In the genomic region with DNA sequence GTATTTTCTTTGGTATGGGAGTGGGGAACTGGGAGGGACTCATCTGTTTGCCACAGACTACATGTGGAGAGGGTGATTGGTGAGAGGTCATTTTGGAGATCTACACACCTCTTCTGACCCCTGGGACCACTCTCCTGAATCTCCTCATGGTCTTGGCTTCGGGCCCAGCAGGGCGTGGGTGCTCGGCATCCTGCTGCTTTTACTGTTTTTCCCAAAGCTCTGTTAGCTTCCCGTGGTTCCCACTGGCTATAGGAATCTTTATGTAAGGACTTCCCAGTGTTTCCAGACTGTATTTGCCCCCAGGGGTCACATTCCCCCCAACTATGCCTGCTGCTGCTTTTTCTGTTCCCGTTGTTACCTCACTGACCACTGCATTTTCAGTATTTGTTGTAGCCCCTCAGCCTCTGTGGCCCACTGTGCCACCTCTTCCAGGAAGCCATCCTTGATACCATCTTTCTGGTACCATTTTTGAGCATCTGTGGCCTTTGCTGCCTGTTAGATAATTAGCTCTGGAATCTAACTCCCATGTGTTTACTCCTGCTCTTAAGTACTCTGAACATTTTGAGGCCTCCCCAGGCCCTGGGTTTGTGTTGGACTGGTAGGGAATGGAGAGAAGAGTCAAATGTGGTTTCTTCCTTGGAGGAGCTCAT, we compare ENCODE assay signal across 13 cellular contexts. TPM values are rescaled to one million over a fixed set of nuclear protein-coding genes. Genes with fewer than 3 reads are reported as not detected.
A peak's percentile ranks its signal among the peaks of the same experiment; 100 is the strongest.
DNase-seq lines count a peak whose midpoint lies in the region; ATAC-seq and FAIRE-seq lines count a peak whose summit lies in the region.
"Had no signal": no experiment of that assay in that cellular context is flagged by ENCODE, and none has a peak within 500 bp of the region (broad histone marks: within the 10 kb centered on the region; RNA-seq: fewer than 3 reads in every experiment).

No MANE protein-coding gene starts in this region.

- DNase-seq in left ventricle myocardium superior (peak; percentile 42), left cardiac atrium (no peak), brain pericyte (ENCODE audit: low read depth, low spot score) (peak; percentile 47), KBM-7 (no peak), HuH-7 (ENCODE audit: low spot score) (no peak), occipital lobe (lab: John Stamatoyannopoulos, UW) (no peak), HTR-8/SVneo (ENCODE audit: insufficient read length, low spot score) (no peak)
- DNase-seq in naive thymus-derived CD4-positive, alpha-beta T cell: no peak
- DNase-seq: body of pancreas; NCI-H1417; NCI-H748 treated with DMSO at 0.1 percent for 48 hours; stimulated activated CD4-positive, alpha-beta T cell treated with anti-CD3 and anti-CD28 coated beads, Interleukin-4, amount 100 ng/mL, for 4 hours had no signal

- peaks cover 75 to 100% (median 94%) of the 10 kb centered on the region in 7 donors for H3K4me1 Mint-ChIP-seq in naive thymus-derived CD4-positive, alpha-beta T cell

- H3K27me3 Mint-ChIP-seq in naive thymus-derived CD4-positive, alpha-beta T cell: no peaks in the 10 kb centered on the region

- peaks cover 96 to 97% of the 10 kb centered on the region in 2 donors for H3K4me1 ChIP-seq in naive thymus-derived CD4-positive, alpha-beta T cell (ENCODE audit: control insufficient read depth in 2 of 2, insufficient read depth in 2 of 2, low read length in 2 of 2)
- H3K4me1 ChIP-seq: pancreas had no signal

- H3K4me3 ChIP-seq in naive thymus-derived CD4-positive, alpha-beta T cell (ENCODE audit: low read length): no peak overlapping the region
- H3K4me3 ChIP-seq: body of pancreas, pancreas had no signal

- H3K27ac ChIP-seq in naive thymus-derived CD4-positive, alpha-beta T cell (ENCODE audit: low read depth, low read length): peak overlapping the region; percentile 91
- H3K27ac ChIP-seq: body of pancreas, pancreas had no signal

- peaks cover 0 to 4% (median 0%) of the 10 kb centered on the region in 11 donors for H3K9me3 Mint-ChIP-seq in naive thymus-derived CD4-positive, alpha-beta T cell

- intact Hi-C loops in left ventricle myocardium superior (cut with micrococcal nuclease) (no loop called here), left cardiac atrium (cut with DNase I) (no loop called here)
- intact Hi-C loops in naive thymus-derived CD4-positive, alpha-beta T cell (cut with micrococcal nuclease): loop anchor here in 1 of 2 donors (10.0 kb wide), 1 partner anchor 283 kb away; no protein-coding TSS in a partner anchor

- CTCF ChIA-PET in naive thymus-derived CD4-positive, alpha-beta T cell (lab: Charles Lee): interaction anchor here (1.6 to 13.2 kb wide), 2 partner anchors 12 to 21 kb away, joined by 5 to 236 read pairs; a partner anchor contains a TSS

- peak overlapping the region; percentile 76 to 100 (median 94) for H3K27ac Mint-ChIP-seq in naive thymus-derived CD4-positive, alpha-beta T cell

- H3K9me3 ChIP-seq in naive thymus-derived CD4-positive, alpha-beta T cell (ENCODE audit: control insufficient read depth in 2 of 3, low read length in 3 of 3): no peaks in the 10 kb centered on the region
- H3K9me3 ChIP-seq: body of pancreas, pancreas had no signal

- FAIRE-seq in HTR-8/SVneo (lab: Jason Lieb, UNC): no peak
- FAIRE-seq: pancreas had no signal

- H3K36me3 Mint-ChIP-seq in naive thymus-derived CD4-positive, alpha-beta T cell: peaks cover 0 to 49% (median 9%) of the 10 kb centered on the region in 5 donors

- POLR2A ChIA-PET in naive thymus-derived CD4-positive, alpha-beta T cell (lab: Charles Lee): interaction anchor here (0.6 to 30.3 kb wide), 4 partner anchors 12 to 174 kb away, joined by 3 to 604 read pairs (median 3); a partner anchor contains a TSS

- in situ Hi-C loops in KBM-7 (cut with MboI; ENCODE audit: low pct_unique_long_range_greater_than_20kb, low sequenced_read_pairs): no loop called here

- H3K27me3 ChIP-seq in naive thymus-derived CD4-positive, alpha-beta T cell (ENCODE audit: control insufficient read depth in 2 of 2, insufficient read depth in 2 of 2, low read length in 2 of 2): no peaks in the 10 kb centered on the region
- H3K27me3 ChIP-seq: body of pancreas, pancreas had no signal

- no peaks in the 10 kb centered on the region for H3K36me3 ChIP-seq in naive thymus-derived CD4-positive, alpha-beta T cell (ENCODE audit: control insufficient read depth in 2 of 3, insufficient read depth in 3 of 3, low read length in 3 of 3)
- H3K36me3 ChIP-seq: pancreas had no signal

- ATAC-seq in left ventricle myocardium superior (no peak), left cardiac atrium (no peak)
- no peak for ATAC-seq in naive thymus-derived CD4-positive, alpha-beta T cell
- ATAC-seq: body of pancreas, pancreas had no signal

- peak overlapping the region; percentile 54 to 96 (median 77) for H3K4me3 Mint-ChIP-seq in naive thymus-derived CD4-positive, alpha-beta T cell

RNA-seq across cellular contexts. Expression of a gene that starts 14.9 kb away (rescaled TPM):
- 56.5 TPM for total RNA-seq in left ventricle myocardium superior
- total RNA-seq in left cardiac atrium: 10 to 100 TPM; 40.0 to 64.8 TPM
- total RNA-seq in naive thymus-derived CD4-positive, alpha-beta T cell: 100 to 1,000 TPM; 343 to 559 (median 418) TPM
- 100 to 1,000 TPM in 1 of 2 donors, 10 to 100 TPM in 1; 36.9 to 105 TPM for polyA plus RNA-seq in naive thymus-derived CD4-positive, alpha-beta T cell
- 92.2 TPM for total RNA-seq in occipital lobe

Comparison
In these comparisons a context has a peak if more than half of its experiments do, and no peak if none do; other contexts are left out.
1. DNase-seq: peak in left ventricle myocardium superior (single experiment) and brain pericyte (single experiment); none in left cardiac atrium (single experiment), naive thymus-derived CD4-positive, alpha-beta T cell (0 of 9), KBM-7 (single experiment), HuH-7 (single experiment), occipital lobe (single experiment) and HTR-8/SVneo (single experiment).